18 cellular contexts compared by ENCODE assay signal in the genomic region with DNA sequence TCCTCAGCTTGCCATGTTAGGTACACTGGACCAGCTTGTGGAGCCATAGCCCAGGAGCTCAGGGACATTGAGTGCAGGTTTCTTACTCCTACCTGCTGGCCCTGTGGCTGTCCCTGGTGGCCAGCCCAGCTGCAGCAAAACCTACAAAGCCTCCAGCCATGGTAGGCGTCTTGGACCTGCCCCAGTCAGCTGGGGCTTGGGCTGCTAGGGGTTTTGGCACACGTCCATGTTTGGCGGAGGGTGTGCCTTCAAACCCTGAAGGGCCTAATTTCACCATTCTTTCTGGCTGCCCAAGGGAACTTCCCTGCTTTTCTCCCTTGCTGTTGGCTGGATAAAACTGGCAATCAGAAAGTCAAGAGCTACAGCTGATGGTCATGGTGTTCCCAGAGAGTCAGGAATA. TPM values are rescaled to one million over a fixed set of nuclear protein-coding genes. Genes with fewer than 3 reads are reported as not detected.
DNase-seq lines count a peak whose midpoint lies in the region; ATAC-seq, FAIRE-seq and TF ChIP-seq lines count a peak whose summit lies in the region.
"Had no signal": no experiment of that assay in that cellular context is flagged by ENCODE, and none has a peak within 500 bp of the region (broad histone marks: within the 10 kb centered on the region; RNA-seq: fewer than 3 reads in every experiment).

No MANE protein-coding gene starts in this region.

- H3K4me3 ChIP-seq in breast epithelium (no peak overlapping the region), kidney (ENCODE audit: low read length in 2 of 2) (no peak overlapping the region), SJCRH30 (no peak overlapping the region)
- H3K4me3 ChIP-seq: HAP-1, left lung, mucosa of descending colon, Peyer's patch, uterus had no signal

- POLR2A ChIA-PET in activated CD4-positive, alpha-beta T cell treated with anti-CD3 and anti-CD28 coated beads, Interleukin-2, amount 10 ng/mL, durations not matched to agents 7 days and 5 days (lab: Charles Lee), result no interaction called here

- no peak overlapping the region for H3K9ac ChIP-seq in H9 (ENCODE audit: extremely low read depth, insufficient read length, low read length)
- no peak overlapping the region for H3K9ac ChIP-seq in kidney (ENCODE audit: low read length in 2 of 2)

- H3K4me3 Mint-ChIP-seq in H9, result no peak overlapping the region
- H3K4me3 Mint-ChIP-seq in activated CD4-positive, alpha-beta T cell treated with anti-CD3 and anti-CD28 coated beads, Interleukin-2, amount 10 ng/mL, durations not matched to agents 7 days and 5 days, result no peak overlapping the region
- H3K4me3 Mint-ChIP-seq: CD8-positive, alpha-beta T cell had no signal

- TF ChIP-seq POLR2A in breast epithelium (IDR thresholded peaks at IDR 0.05), result no peak

- no peak overlapping the region for H2BK15ac ChIP-seq in H9 (ENCODE audit: low read depth, low read length)

- peaks cover 35 to 59% (median 52%) of the 10 kb centered on the region in 3 experiments; a peak in 6 of 7 replicates for H3K36me3 Mint-ChIP-seq in H9 (ENCODE audit: insufficient read depth in 1 of 3, low read depth in 3 of 3)
- peaks cover 12% of the 10 kb centered on the region for H3K36me3 Mint-ChIP-seq in activated CD4-positive, alpha-beta T cell treated with anti-CD3 and anti-CD28 coated beads, Interleukin-2, amount 10 ng/mL, durations not matched to agents 7 days and 5 days (ENCODE audit: low read depth)

- no peak overlapping the region for H2AFZ ChIP-seq in H9 (ENCODE audit: low read length)

- no peak overlapping the region for H2BK120ac ChIP-seq in H9 (ENCODE audit: low read depth, low read length, poor library complexity, severe bottlenecking)

- H4K5ac ChIP-seq in H9 (ENCODE audit: insufficient read length, low read depth, low read length), result no peak overlapping the region

- H2BK12ac ChIP-seq in H9 (ENCODE audit: insufficient read length, low read depth, low read length), result no peak overlapping the region

- H3K27ac ChIP-seq in 22Rv1 (peak overlapping the region; percentile 27; the same call in 1 of the 2 replicates), H9 (ENCODE audit: insufficient read length, low read depth, low read length) (no peak overlapping the region), breast epithelium (peak overlapping the region; percentile 5 to 70), kidney (ENCODE audit: low read depth in 2 of 2, low read length in 2 of 2) (peak overlapping the region; percentile 67 to 70), SJCRH30 (no peak overlapping the region)
- H3K27ac ChIP-seq: left lung, Peyer's patch, uterus had no signal

- peak overlapping the region in 2 of 3 experiments; percentile 55 to 86; a peak in 2 of 7 replicates for H3K27ac Mint-ChIP-seq in H9
- H3K27ac Mint-ChIP-seq in activated CD4-positive, alpha-beta T cell treated with anti-CD3 and anti-CD28 coated beads, Interleukin-2, amount 10 ng/mL, durations not matched to agents 7 days and 5 days, result no peak overlapping the region
- H3K27ac Mint-ChIP-seq: CD8-positive, alpha-beta T cell had no signal

- H2BK5ac ChIP-seq in H9 (ENCODE audit: insufficient read length, low read length), result no peak overlapping the region

- no peak overlapping the region for H3T11ph ChIP-seq in H9 (ENCODE audit: low read length)

- no peak overlapping the region for H3K23ac ChIP-seq in H9 (ENCODE audit: insufficient read length, low read depth, low read length)

- H3K4me1 ChIP-seq in H9 (ENCODE audit: insufficient read depth, low read length), result peaks cover 4% of the 10 kb centered on the region; the same call in 1 of the 2 replicates
- H3K4me1 ChIP-seq in breast epithelium, result no peaks in the 10 kb centered on the region
- peaks cover 34 to 36% of the 10 kb centered on the region in 2 donors for H3K4me1 ChIP-seq in kidney (ENCODE audit: control insufficient read depth in 1 of 2, insufficient read depth in 1 of 2, low read depth in 1 of 2, low read length in 2 of 2)
- H3K4me1 ChIP-seq in SJCRH30, result peaks cover 17% of the 10 kb centered on the region
- H3K4me1 ChIP-seq: HAP-1, left lung, Peyer's patch, uterus had no signal

- no peak overlapping the region for H4K8ac ChIP-seq in H9 (replicated peaks; ENCODE audit: insufficient read length, low read depth, low read length)

- H3K4me1 Mint-ChIP-seq in H9, result peaks cover 22 to 33% of the 10 kb centered on the region in 2 experiments
- H3K4me1 Mint-ChIP-seq in activated CD4-positive, alpha-beta T cell treated with anti-CD3 and anti-CD28 coated beads, Interleukin-2, amount 10 ng/mL, durations not matched to agents 7 days and 5 days, result peaks cover 5% of the 10 kb centered on the region

- DNase-seq in H9 (no peak), breast epithelium (ENCODE audit: low spot score in 2 of 2) (no peak), kidney (no peak), SJCRH30 (no peak)
- DNase-seq in activated CD4-positive, alpha-beta T cell treated with anti-CD3 and anti-CD28 coated beads, Interleukin-2, amount 10 ng/mL, durations not matched to agents 7 days and 5 days, result no peak
- DNase-seq: NCI-H2081 treated with DMSO at 0.1 percent for 48 hours; stimulated activated CD4-positive, alpha-beta T cell treated with anti-CD3 and anti-CD28 coated beads, Interleukin-4, amount 100 ng/mL, for 1 hour had no signal

- no peaks in the 10 kb centered on the region for H3K23me2 ChIP-seq in H9 (ENCODE audit: insufficient read length, low read depth, low read length, poor library complexity, severe bottlenecking)

- H3K79me1 ChIP-seq in H9 (ENCODE audit: insufficient read depth, low read depth, low read length, poor library complexity, severe bottlenecking), result no peaks in the 10 kb centered on the region

- H3K18ac ChIP-seq in H9 (ENCODE audit: insufficient read length, low read depth, low read length), result no peak overlapping the region

- no peak overlapping the region for H2BK20ac ChIP-seq in H9 (ENCODE audit: low read depth, low read length, poor library complexity, severe bottlenecking)

- H3K4me2 ChIP-seq in H9 (ENCODE audit: insufficient read depth, insufficient read length, low read length), result no peak overlapping the region

- H3K9me3 ChIP-seq in H9 (ENCODE audit: control insufficient read depth, low read depth, low read length) (no peaks in the 10 kb centered on the region), breast epithelium (no peaks in the 10 kb centered on the region), kidney (ENCODE audit: control insufficient read depth in 1 of 2, low read length in 2 of 2) (no peaks in the 10 kb centered on the region), SJCRH30 (replicated peaks) (no peaks in the 10 kb centered on the region)
- H3K9me3 ChIP-seq: HAP-1, left lung, mucosa of descending colon, Peyer's patch, uterus had no signal

- H3K27me3 Mint-ChIP-seq in H9 (ENCODE audit: low read depth), result no peaks in the 10 kb centered on the region; the same call in 1 of the 2 replicates
- no peaks in the 10 kb centered on the region for H3K27me3 Mint-ChIP-seq in activated CD4-positive, alpha-beta T cell treated with anti-CD3 and anti-CD28 coated beads, Interleukin-2, amount 10 ng/mL, durations not matched to agents 7 days and 5 days

- H3K9me3 Mint-ChIP-seq in H9, result no peaks in the 10 kb centered on the region; a peak in 1 of 5 replicates
- no peaks in the 10 kb centered on the region for H3K9me3 Mint-ChIP-seq in activated CD4-positive, alpha-beta T cell treated with anti-CD3 and anti-CD28 coated beads, Interleukin-2, amount 10 ng/mL, durations not matched to agents 7 days and 5 days
- H3K9me3 Mint-ChIP-seq: CD8-positive, alpha-beta T cell had no signal

- H3K79me2 ChIP-seq in H9 (ENCODE audit: insufficient read depth, low read length), result no peaks in the 10 kb centered on the region

- no peak for ATAC-seq in HG03571 (IDR thresholded peaks at IDR 0.05; ENCODE audit: unreplicated experiment)
- no peak for ATAC-seq in GM21786 (IDR thresholded peaks at IDR 0.05; ENCODE audit: unreplicated experiment)

- H3K36me3 ChIP-seq in breast epithelium (no peaks in the 10 kb centered on the region), kidney (ENCODE audit: control insufficient read depth in 1 of 2, insufficient read depth in 2 of 2, low read length in 2 of 2) (no peaks in the 10 kb centered on the region), SJCRH30 (peaks cover 11% of the 10 kb centered on the region)
- H3K36me3 ChIP-seq: Peyer's patch, uterus had no signal

- H4K20me1 ChIP-seq in H9 (ENCODE audit: control insufficient read depth, insufficient read depth, insufficient read length), result no peaks in the 10 kb centered on the region

- intact Hi-C loops in breast epithelium (cut with DNase I; ENCODE audit: low total_unique reads), result loop anchor here (5.0 kb wide), 1 partner anchor 194 kb away; no protein-coding TSS in a partner anchor
- intact Hi-C loops in kidney (cut with DNase I), result no loop called here

- no peak overlapping the region for H3K4ac ChIP-seq in H9 (ENCODE audit: low read depth, low read length)

- H3K27me3 ChIP-seq in H9 (ENCODE audit: insufficient read depth, low read length) (no peaks in the 10 kb centered on the region; the same call in 1 of the 2 replicates), breast epithelium (no peaks in the 10 kb centered on the region), SJCRH30 (no peaks in the 10 kb centered on the region)
- H3K27me3 ChIP-seq: left lung, Peyer's patch, uterus had no signal

- CTCF ChIA-PET in activated CD4-positive, alpha-beta T cell treated with anti-CD3 and anti-CD28 coated beads, Interleukin-2, amount 10 ng/mL, durations not matched to agents 7 days and 5 days (lab: Charles Lee), result interaction anchor here (1.3 to 1.6 kb wide), 4 partner anchors 9 to 60 kb away, joined by 3 to 7 read pairs (median 4); no protein-coding TSS in a partner anchor

- no peak overlapping the region for H3K14ac ChIP-seq in H9 (ENCODE audit: insufficient read depth, low read length)

- FAIRE-seq in kidney (lab: Jason Lieb, UNC), result no peak
- FAIRE-seq: endometrium had no signal

- H2AK5ac ChIP-seq in H9 (ENCODE audit: insufficient read length, low read length), result no peak overlapping the region

- TF ChIP-seq CTCF in 22Rv1 (IDR thresholded peaks at IDR 0.05), result no peak
- no peak for TF ChIP-seq CTCF in H9 (conservative IDR thresholded peaks at IDR 0.05)
- no peak for TF ChIP-seq CTCF in breast epithelium (IDR thresholded peaks at IDR 0.05)
- no peak for TF ChIP-seq CTCF in kidney (IDR thresholded peaks at IDR 0.05; ENCODE audit: borderline replicate concordance, extremely low read depth, insufficient read depth)

- H3K56ac ChIP-seq in H9 (ENCODE audit: insufficient read length, low read depth, low read length), result no peak overlapping the region

- WGBS in H9 (ENCODE audit: extremely low coverage, insufficient read length, low lambda C conversion rate), result no CpG with 5 or more reads among the region's 3 CpGs

- H4K91ac ChIP-seq in H9 (ENCODE audit: insufficient read length, low read depth, low read length), result no peak overlapping the region

RNA-seq across cellular contexts. Expression of gene HMGCS2, which starts 25.4 kb away (rescaled TPM):
- not detected in 2 replicates for total RNA-seq in H9 (2021)
- total RNA-seq in breast epithelium, result 100 to 1,000 TPM in 1 of 3 donors, 10 to 100 TPM in 1, under 1 TPM in 1; 0.16 to 142 (median 23.0) TPM
- total RNA-seq in kidney, result 3.9 TPM
- polyA plus RNA-seq in kidney (ENCODE audit: insufficient read depth, low read depth, low replicate concordance), result 163 TPM
- total RNA-seq in activated CD4-positive, alpha-beta T cell treated with anti-CD3 and anti-CD28 coated beads, Interleukin-2, amount 10 ng/mL, durations not matched to agents 7 days and 5 days, result not detected
- not detected in 2 replicates for total RNA-seq in SJCRH30 (2014; rRNA removed; shearing (Covaris generic))
- total RNA-seq: CD8-positive, alpha-beta T cell; occipital lobe had no signal

RNA-seq across cellular contexts. Expression of gene PHGDH, which starts 31.6 kb away (rescaled TPM):
- total RNA-seq in H9 (2021) (458 and 485 TPM in 2 replicates), breast epithelium (10 to 100 TPM in 2 of 3 donors, 1 to 10 TPM in 1; 6.1 to 54.7 (median 17.7) TPM), kidney (71.9 TPM)
- 126 TPM for polyA plus RNA-seq in kidney (ENCODE audit: insufficient read depth, low read depth, low replicate concordance)
- 100 to 1,000 TPM; 102 to 115 TPM for total RNA-seq in activated CD4-positive, alpha-beta T cell treated with anti-CD3 and anti-CD28 coated beads, Interleukin-2, amount 10 ng/mL, durations not matched to agents 7 days and 5 days
- total RNA-seq in SJCRH30 (2014; rRNA removed; shearing (Covaris generic)), result 148 and 160 TPM in 2 replicates

Comparison
In these comparisons a context has a peak if more than half of its experiments do, and no peak if none do; other contexts are left out.
1. H3K27ac ChIP-seq: peak in 22Rv1 (single experiment), breast epithelium (2 of 2) and kidney (2 of 2); none in H9 (single experiment) and SJCRH30 (single experiment).